ENCODE assay signal across 1 cellular context in the genomic region with DNA sequence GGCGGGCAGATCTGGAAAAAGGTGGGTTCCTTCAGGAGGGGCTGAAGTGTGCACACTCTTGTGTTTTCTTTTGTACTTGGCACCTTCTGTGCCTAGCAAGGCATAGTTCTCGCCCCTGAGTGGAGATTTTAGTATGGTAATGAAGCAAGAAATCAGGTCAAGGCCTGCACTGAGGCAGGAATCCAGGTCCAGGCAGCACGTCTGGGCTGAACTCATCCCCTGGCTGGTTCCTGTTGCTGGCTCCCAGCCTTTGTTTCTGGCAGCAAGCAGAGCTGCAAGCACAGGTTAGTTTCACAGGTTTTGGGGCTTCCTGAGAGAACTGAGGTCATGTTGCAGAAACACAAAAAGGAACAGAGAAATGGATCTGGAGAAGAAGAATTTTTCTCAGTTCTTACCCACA.
TF ChIP-seq lines count a peak whose summit lies in the region.

No MANE protein-coding gene starts in this region.

TF ChIP-seq in H1, 55 proteins besides CTCF, POLR2A, EP300 and RAD21:
- TF ChIP-seq FOSL1 (IDR thresholded peaks at IDR 0.05; ENCODE audit: insufficient read depth, low read depth, low read length), result no peak
